24 cellular contexts compared by ENCODE assay signal in the genomic region with DNA sequence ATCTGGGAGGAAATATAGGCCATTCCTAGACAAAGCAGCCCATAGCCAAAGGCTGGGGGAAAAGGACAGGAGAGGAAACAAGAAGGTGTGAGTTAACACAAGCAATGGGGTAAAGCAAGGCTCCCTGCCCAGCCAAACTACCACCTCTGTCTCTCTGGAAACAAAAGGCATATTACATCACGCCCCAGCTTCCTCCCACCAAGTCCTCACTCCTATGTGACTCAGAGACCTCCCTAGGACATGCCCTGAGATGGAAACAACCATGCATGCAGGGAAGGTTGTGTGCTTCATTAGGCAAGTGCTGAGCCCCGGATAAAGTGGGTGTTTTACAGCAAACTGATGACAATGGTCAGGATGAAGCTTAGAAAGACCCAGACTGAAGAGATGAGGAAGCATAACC. TPM values are rescaled to one million over a fixed set of nuclear protein-coding genes. Genes with fewer than 3 reads are reported as not detected.
DNase-seq lines count a peak whose midpoint lies in the region; ATAC-seq lines count a peak whose summit lies in the region.
"Had no signal": no experiment of that assay in that cellular context is flagged by ENCODE, and none has a peak within 500 bp of the region (broad histone marks: within the 10 kb centered on the region; RNA-seq: fewer than 3 reads in every experiment).

No MANE protein-coding gene starts in this region.

- no peak overlapping the region for H3K4me2 ChIP-seq in GM23248 (ENCODE audit: unreplicated experiment)
- H3K4me2 ChIP-seq: KMS-11 had no signal

- WGBS in GM23248 (ENCODE audit: low coverage in 1 of 2, low lambda C conversion rate in 2 of 2, missing lambda C conversion rate in 2 of 2), 2 experiments, result 86 to 89% methylated on average over 2 of the region's 2 CpGs

- no peak overlapping the region for H3K27ac ChIP-seq in GM23248
- H3K27ac ChIP-seq: brain microvascular endothelial cell, KMS-11, WERI-Rb-1 had no signal

- no peak overlapping the region for H2AFZ ChIP-seq in GM23248

- intact Hi-C loops in activated T-helper 2 cell treated with anti-CD3 and anti-CD28 coated beads, Interferon-gamma antibody, Interleukin-2, Interleukin-4, amounts not matched to agents 10 μg/mL and 5 μg/mL and 100 μg/mL, durations not matched to agents 14 hours and 24 hours and 36 hours (cut with micrococcal nuclease), result no loop called here
- intact Hi-C loops in left colon (cut with DNase I, micrococcal nuclease), result no loop called here

- no peaks in the 10 kb centered on the region for H3K79me2 ChIP-seq in GM23248 (ENCODE audit: insufficient read depth)

- ATAC-seq in GM18858 (IDR thresholded peaks at IDR 0.05; ENCODE audit: unreplicated experiment) (no peak), left colon (no peak)
- ATAC-seq in activated CD4-positive, CD25-positive, alpha-beta regulatory T cell treated with anti-CD3 and anti-CD28 coated beads, Interleukin-2, amount 50 U/mL, for 24 hours, result no peak
- ATAC-seq: activated T-cell treated with anti-CD3 and anti-CD28 coated beads, Interleukin-2, amount 50 U/mL, for 4 hours; left lobe of liver; Right ventricle myocardium inferior had no signal

- in situ Hi-C loops in ACHN (cut with HindIII; ENCODE audit: low pct_ligation_motif_present, low pct_unique_long_range_greater_than_20kb, low sequenced_read_pairs), result no loop called here
- in situ Hi-C loops in GM23248 (cut with MboI), result no loop called here

- H3K4me1 ChIP-seq in GM23248 (ENCODE audit: insufficient read depth), result 0 out of 2 replicates have a peak, but pooled peaks cover 3% of the 10 kb centered on the region

- H3K9me3 ChIP-seq in GM23248 (ENCODE audit: low read depth), result no peaks in the 10 kb centered on the region

- H3K36me3 ChIP-seq in GM23248 (ENCODE audit: low read depth), result no peaks in the 10 kb centered on the region

- H3K4me3 Mint-ChIP-seq in activated T-helper 2 cell treated with anti-CD3 and anti-CD28 coated beads, Interferon-gamma antibody, Interleukin-2, Interleukin-4, amounts not matched to agents 10 μg/mL and 5 μg/mL and 100 μg/mL, durations not matched to agents 14 hours and 24 hours and 36 hours (ENCODE audit: low read depth), result no peak overlapping the region
- H3K4me3 Mint-ChIP-seq: activated naive CD4-positive, alpha-beta T cell treated with anti-CD3 and anti-CD28 coated beads, Interleukin-2, amount 50 U/mL, for 24 hours; activated T-cell treated with anti-CD3 and anti-CD28 coated beads, Interleukin-2, amount 50 U/mL, for 4 hours; nephron progenitor cell had no signal

- no peaks in the 10 kb centered on the region for H3K27me3 ChIP-seq in GM23248 (replicated peaks; ENCODE audit: insufficient read depth)
- H3K27me3 ChIP-seq: brain microvascular endothelial cell had no signal

- H3K4me3 ChIP-seq in GM23248, result no peak overlapping the region

- H4K20me1 ChIP-seq in GM23248 (ENCODE audit: insufficient read depth), result no peaks in the 10 kb centered on the region

- no peaks in the 10 kb centered on the region for H3K27me3 Mint-ChIP-seq in activated T-helper 2 cell treated with anti-CD3 and anti-CD28 coated beads, Interferon-gamma antibody, Interleukin-2, Interleukin-4, amounts not matched to agents 10 μg/mL and 5 μg/mL and 100 μg/mL, durations not matched to agents 14 hours and 24 hours and 36 hours (ENCODE audit: low read depth)
- H3K27me3 Mint-ChIP-seq: activated naive CD4-positive, alpha-beta T cell treated with anti-CD3 and anti-CD28 coated beads, Interleukin-2, amount 50 U/mL, for 24 hours; progenitor cell of endocrine pancreas had no signal

- peaks cover 54% of the 10 kb centered on the region for H3K36me3 Mint-ChIP-seq in activated T-helper 2 cell treated with anti-CD3 and anti-CD28 coated beads, Interferon-gamma antibody, Interleukin-2, Interleukin-4, amounts not matched to agents 10 μg/mL and 5 μg/mL and 100 μg/mL, durations not matched to agents 14 hours and 24 hours and 36 hours (ENCODE audit: low read depth)

- H3K9ac ChIP-seq in GM23248, result no peak overlapping the region
- H3K9ac ChIP-seq: KMS-11 had no signal

- DNase-seq in ACHN (peak; percentile 27), GM23248 (peak; percentile 65), glomerular visceral epithelial cell (ENCODE audit: extremely low spot score) (peak; percentile 55), hippocampal formation (lab: John Stamatoyannopoulos, UW) (no peak), left colon (no peak)
- DNase-seq in activated T-helper 2 cell treated with anti-CD3 and anti-CD28 coated beads, Interferon-gamma antibody, Interleukin-2, Interleukin-4, amounts not matched to agents 10 μg/mL and 5 μg/mL and 100 μg/mL, durations not matched to agents 14 hours and 24 hours and 36 hours (ENCODE audit: low spot score), result no peak
- DNase-seq: activated T-cell treated with anti-CD3 and anti-CD28 coated beads, Interleukin-2, amount 50 U/mL, for 4 hours; brain microvascular endothelial cell; NCI-H1105; NCI-H2081 treated with DMSO at 0.1 percent for 48 hours; NCI-H524 treated with DMSO at 0.1 percent for 48 hours; nephron progenitor cell; small intestine; stimulated activated CD4-positive, alpha-beta T cell treated with anti-CD3 and anti-CD28 coated beads, Interleukin-4, amount 100 ng/mL, for 1 hour had no signal

- H3K4me1 Mint-ChIP-seq in activated T-helper 2 cell treated with anti-CD3 and anti-CD28 coated beads, Interferon-gamma antibody, Interleukin-2, Interleukin-4, amounts not matched to agents 10 μg/mL and 5 μg/mL and 100 μg/mL, durations not matched to agents 14 hours and 24 hours and 36 hours (ENCODE audit: low read depth), result peaks cover 6% of the 10 kb centered on the region
- H3K4me1 Mint-ChIP-seq: nephron progenitor cell had no signal

- H3K27ac Mint-ChIP-seq in activated T-helper 2 cell treated with anti-CD3 and anti-CD28 coated beads, Interferon-gamma antibody, Interleukin-2, Interleukin-4, amounts not matched to agents 10 μg/mL and 5 μg/mL and 100 μg/mL, durations not matched to agents 14 hours and 24 hours and 36 hours, result peak overlapping the region; percentile 13
- H3K27ac Mint-ChIP-seq: activated naive CD4-positive, alpha-beta T cell treated with anti-CD3 and anti-CD28 coated beads, Interleukin-2, amount 50 U/mL, for 24 hours; progenitor cell of endocrine pancreas had no signal

- no peaks in the 10 kb centered on the region for H3K9me2 ChIP-seq in GM23248 (ENCODE audit: insufficient read depth)

- no peaks in the 10 kb centered on the region for H3F3A ChIP-seq in GM23248 (ENCODE audit: insufficient read depth)

- H3K9me3 Mint-ChIP-seq in activated T-helper 2 cell treated with anti-CD3 and anti-CD28 coated beads, Interferon-gamma antibody, Interleukin-2, Interleukin-4, amounts not matched to agents 10 μg/mL and 5 μg/mL and 100 μg/mL, durations not matched to agents 14 hours and 24 hours and 36 hours, result no peaks in the 10 kb centered on the region
- H3K9me3 Mint-ChIP-seq: activated naive CD4-positive, alpha-beta T cell treated with anti-CD3 and anti-CD28 coated beads, Interleukin-2, amount 50 U/mL, for 24 hours; activated T-cell treated with anti-CD3 and anti-CD28 coated beads, Interleukin-2, amount 50 U/mL, for 4 hours; nephron progenitor cell had no signal

RNA-seq across cellular contexts. Expression of gene ATRAID, which starts 9.0 kb away (rescaled TPM):
- 170 and 214 TPM in 2 replicates for total RNA-seq in GM23248 (2014; rRNA removed; shearing (Covaris generic))
- polyA plus RNA-seq in GM23248 (2016; fragmentation: Nextera tagmentation; extraction: Ambion mirVana), result 304 and 311 TPM in 2 replicates
- 107 and 114 TPM in 2 replicates for total RNA-seq in activated T-helper 2 cell treated with anti-CD3 and anti-CD28 coated beads, Interferon-gamma antibody, Interleukin-2, Interleukin-4, amounts not matched to agents 10 μg/mL and 5 μg/mL and 100 μg/mL, durations not matched to agents 14 hours and 24 hours and 36 hours
- total RNA-seq in left colon, result 10 to 100 TPM; 75.3 to 98.2 TPM

RNA-seq across cellular contexts. Expression of gene SLC5A6, which starts 9.2 kb away (rescaled TPM):
- total RNA-seq in GM23248 (2014; rRNA removed; shearing (Covaris generic)), result 13.5 and 19.9 TPM in 2 replicates
- polyA plus RNA-seq in GM23248 (2016; fragmentation: Nextera tagmentation; extraction: Ambion mirVana), result 9.4 and 10.4 TPM in 2 replicates
- total RNA-seq in activated T-helper 2 cell treated with anti-CD3 and anti-CD28 coated beads, Interferon-gamma antibody, Interleukin-2, Interleukin-4, amounts not matched to agents 10 μg/mL and 5 μg/mL and 100 μg/mL, durations not matched to agents 14 hours and 24 hours and 36 hours, result 70.7 and 73.9 TPM in 2 replicates
- 10 to 100 TPM; 20.6 to 30.5 TPM for total RNA-seq in left colon

RNA-seq across cellular contexts. Expression of gene CAD, which starts 14.3 kb away (rescaled TPM):
- 23.9 and 27.7 TPM in 2 replicates for total RNA-seq in GM23248 (2014; rRNA removed; shearing (Covaris generic))
- polyA plus RNA-seq in GM23248 (2016; fragmentation: Nextera tagmentation; extraction: Ambion mirVana), result 17.1 and 19.2 TPM in 2 replicates
- 141 and 146 TPM in 2 replicates for total RNA-seq in activated T-helper 2 cell treated with anti-CD3 and anti-CD28 coated beads, Interferon-gamma antibody, Interleukin-2, Interleukin-4, amounts not matched to agents 10 μg/mL and 5 μg/mL and 100 μg/mL, durations not matched to agents 14 hours and 24 hours and 36 hours
- 10 to 100 TPM; 13.9 to 23.7 TPM for total RNA-seq in left colon

RNA-seq across cellular contexts. Expression of gene TCF23, which starts 54.0 kb away (rescaled TPM):
- not detected in 2 replicates for total RNA-seq in GM23248 (2014; rRNA removed; shearing (Covaris generic))
- not detected in 2 replicates for polyA plus RNA-seq in GM23248 (2016; fragmentation: Nextera tagmentation; extraction: Ambion mirVana)
- not detected in 2 replicates for total RNA-seq in activated T-helper 2 cell treated with anti-CD3 and anti-CD28 coated beads, Interferon-gamma antibody, Interleukin-2, Interleukin-4, amounts not matched to agents 10 μg/mL and 5 μg/mL and 100 μg/mL, durations not matched to agents 14 hours and 24 hours and 36 hours
- total RNA-seq in left colon, result not detected
- total RNA-seq: activated T-cell treated with anti-CD3 and anti-CD28 coated beads, Interleukin-2, amount 50 U/mL, for 4 hours; epithelial cell of proximal tubule; frontal cortex; progenitor cell of endocrine pancreas had no signal

Comparison
In these comparisons a context has a peak if more than half of its experiments do, and no peak if none do; other contexts are left out.
1. DNase-seq: peak in ACHN (single experiment), GM23248 (single experiment) and glomerular visceral epithelial cell (single experiment); none in activated T-helper 2 cell treated with anti-CD3 and anti-CD28 coated beads, Interferon-gamma antibody, Interleukin-2, Interleukin-4, amounts not matched to agents 10 μg/mL and 5 μg/mL and 100 μg/mL, durations not matched to agents 14 hours and 24 hours and 36 hours (single experiment), hippocampal formation (0 of 2) and left colon (0 of 2).